8 cellular contexts compared by ENCODE assay signal in the genomic region with DNA sequence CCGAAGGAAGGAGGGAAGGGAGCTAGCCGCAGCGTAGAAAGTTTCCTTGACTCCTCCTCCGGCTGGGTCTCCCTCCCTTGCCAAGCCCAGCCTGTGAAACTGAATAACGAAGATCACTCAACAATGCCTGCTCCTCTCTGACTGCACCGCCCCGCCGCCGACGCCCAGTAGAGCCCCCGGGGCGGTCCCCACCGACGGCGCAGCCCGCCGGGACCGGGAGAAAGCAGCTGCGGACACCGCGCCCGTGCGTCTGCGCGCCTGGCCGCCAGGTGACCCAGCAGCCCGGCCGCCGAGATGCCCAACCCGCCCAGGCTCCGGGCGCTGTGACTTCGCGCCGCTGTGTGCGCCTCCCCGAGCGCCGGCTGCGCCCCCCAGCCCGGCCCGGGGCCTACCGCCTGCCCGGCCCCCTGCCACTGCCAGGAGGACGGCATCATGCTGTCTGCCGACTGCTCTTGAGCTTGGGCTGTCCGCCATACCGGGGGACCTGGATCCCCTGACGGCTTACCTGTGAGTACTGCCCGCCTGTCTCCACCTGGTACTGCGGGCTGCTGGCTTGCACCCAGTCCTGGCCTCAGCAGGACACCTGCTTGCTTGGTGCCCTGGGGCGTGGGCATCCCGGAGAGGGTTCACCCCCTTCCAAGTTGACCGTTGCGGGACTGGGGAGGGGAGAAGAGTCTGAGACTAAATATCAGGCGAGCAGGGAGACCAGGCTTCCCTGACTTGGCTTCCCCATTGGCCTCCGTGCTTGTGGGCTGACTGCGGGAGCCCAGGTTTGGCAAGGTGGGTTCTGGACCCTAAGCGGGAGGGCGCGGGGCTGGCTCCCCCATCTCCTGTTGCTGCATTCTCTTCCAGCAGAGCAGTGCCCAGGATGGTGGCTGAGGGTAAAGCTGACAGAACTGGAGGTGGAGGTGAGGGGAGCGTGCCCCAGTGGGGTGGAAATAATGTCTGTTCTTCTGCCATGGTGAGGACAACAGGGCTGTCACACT. TPM values are rescaled to one million over a fixed set of nuclear protein-coding genes. Genes with fewer than 3 reads are reported as not detected.
DNase-seq lines count a peak whose midpoint lies in the region; ATAC-seq, FAIRE-seq and TF ChIP-seq lines count a peak whose summit lies in the region.

No MANE protein-coding gene starts in this region.

- no peak for TF ChIP-seq EP300 in A549 (IDR thresholded peaks at IDR 0.05)

- H3K4me1 ChIP-seq in A549 (peaks cover 10% of the 10 kb centered on the region), ascending aorta (peaks cover 0 to 6% of the 10 kb centered on the region in 2 donors), stomach smooth muscle (ENCODE audit: control insufficient read depth, insufficient read depth, low read length) (peaks cover 18% of the 10 kb centered on the region)

- no peak for FAIRE-seq in A549 (lab: Jason Lieb, UNC)

- TF ChIP-seq CTCF in A549 (IDR thresholded peaks at IDR 0.05) (no peak), GM20000 (IDR thresholded peaks at IDR 0.05; ENCODE audit: extremely low read depth, missing control alignments) (no peak), ascending aorta (IDR thresholded peaks at IDR 0.05) (peak in 1 of 3 experiments; percentile 24)

- CTCF ChIA-PET in A549 (lab: Yijun Ruan, JAX) = interaction anchor here (0.9 to 10.8 kb wide), 37 partner anchors 7 to 649 kb away, joined by 3 to 214 read pairs (median 14); a partner anchor contains a TSS

- peak overlapping the region; percentile 62 for H3K4me2 ChIP-seq in A549

- H3K36me3 ChIP-seq in ascending aorta (no peaks in the 10 kb centered on the region), stomach smooth muscle (ENCODE audit: control insufficient read depth in 2 of 2, insufficient read depth in 2 of 2, low read length in 2 of 2) (no peaks in the 10 kb centered on the region)

- POLR2A ChIA-PET in A549 (lab: Yijun Ruan, JAX) = no interaction called here

- peak overlapping the region; percentile 12 to 73; a peak in 4 of 6 replicates for H3K27ac ChIP-seq in A549
- H3K27ac ChIP-seq in ascending aorta = peak overlapping the region; percentile 11 to 26
- no peak overlapping the region for H3K27ac ChIP-seq in stomach smooth muscle (ENCODE audit: low read length)

- peak in 1 of 2 experiments; percentile 2; a peak in 1 of 6 replicates for ATAC-seq in A549
- ATAC-seq in GM19023 (IDR thresholded peaks at IDR 0.05; ENCODE audit: unreplicated experiment) = no peak

- 51% methylated on average over 21 of the region's 62 CpGs for WGBS in A549 (ENCODE audit: missing lambda C conversion rate)

- TF ChIP-seq POLR2A in A549 (IDR thresholded peaks at IDR 0.05; ENCODE audit: low read length) = no peak

- intact Hi-C loops in ascending aorta (cut with DNase I) = loop anchor here (10.0 kb wide), 1 partner anchor 533 kb away; a partner anchor contains a TSS

- DNase-seq in A549 (ENCODE audit: low read depth in 1 of 2, low spot score in 1 of 2) (no peak), GM20000 (ENCODE audit: low spot score) (peak; percentile 58), ascending aorta (ENCODE audit: low spot score in 2 of 2) (no peak), iPS-NIHi11 (ENCODE audit: low spot score) (peak; percentile 73), MV-4-11 (lab: John Stamatoyannopoulos, UW) (no peak), occipital lobe (lab: John Stamatoyannopoulos, UW) (no peak)

- H3K9me3 ChIP-seq in A549 (no peaks in the 10 kb centered on the region), ascending aorta (no peaks in the 10 kb centered on the region), stomach smooth muscle (ENCODE audit: control insufficient read depth in 2 of 2, low read length in 2 of 2) (no peaks in the 10 kb centered on the region)

- no peak for TF ChIP-seq RAD21 in A549 (conservative IDR thresholded peaks at IDR 0.05 in 1 of 2, IDR thresholded peaks at IDR 0.05 in 1 of 2)

- peak overlapping the region in 1 of 2 donors; percentile 51 for H3K9ac ChIP-seq in stomach smooth muscle (ENCODE audit: low read length in 2 of 2)

- no peaks in the 10 kb centered on the region for H3K27me3 ChIP-seq in ascending aorta
- H3K27me3 ChIP-seq in stomach smooth muscle (ENCODE audit: control insufficient read depth in 1 of 2, insufficient read depth in 2 of 2, low read length in 2 of 2) = peaks cover 0 to 3% of the 10 kb centered on the region in 2 donors

- H3K4me3 ChIP-seq in A549 (peak overlapping the region; percentile 30; the same call in 2 of the 3 replicates), ascending aorta (peak overlapping the region; percentile 53 to 63), stomach smooth muscle (ENCODE audit: low read length in 2 of 2) (peak overlapping the region; percentile 52 to 67)

TF ChIP-seq in A549, 52 proteins besides CTCF, POLR2A, EP300 and RAD21:
- no peak for TF ChIP-seq ESRRA (IDR thresholded peaks at IDR 0.05; ENCODE audit: borderline replicate concordance, low read length)
- TF ChIP-seq CBX8 (IDR thresholded peaks at IDR 0.05) = no peak
- TF ChIP-seq PHF8 (IDR thresholded peaks at IDR 0.05; ENCODE audit: borderline replicate concordance, low read depth) = no peak
- TF ChIP-seq, protein P1, sequence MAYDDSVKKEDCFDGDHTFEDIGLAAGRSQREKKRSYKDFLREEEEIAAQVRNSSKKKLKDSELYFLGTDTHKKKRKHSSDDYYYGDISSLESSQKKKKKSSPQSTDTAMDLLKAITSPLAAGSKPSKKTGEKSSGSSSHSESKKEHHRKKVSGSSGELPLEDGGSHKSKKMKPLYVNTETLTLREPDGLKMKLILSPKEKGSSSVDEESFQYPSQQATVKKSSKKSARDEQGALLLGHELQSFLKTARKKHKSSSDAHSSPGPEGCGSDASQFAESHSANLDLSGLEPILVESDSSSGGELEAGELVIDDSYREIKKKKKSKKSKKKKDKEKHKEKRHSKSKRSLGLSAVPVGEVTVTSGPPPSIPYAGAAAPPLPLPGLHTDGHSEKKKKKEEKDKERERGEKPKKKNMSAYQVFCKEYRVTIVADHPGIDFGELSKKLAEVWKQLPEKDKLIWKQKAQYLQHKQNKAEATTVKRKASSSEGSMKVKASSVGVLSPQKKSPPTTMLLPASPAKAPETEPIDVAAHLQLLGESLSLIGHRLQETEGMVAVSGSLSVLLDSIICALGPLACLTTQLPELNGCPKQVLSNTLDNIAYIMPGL (CRISPR knock-in tag; IDR thresholded peaks at IDR 0.05; ENCODE audit: borderline replicate concordance) = no peak
- no peak for TF ChIP-seq JUN (IDR thresholded peaks at IDR 0.05)
- TF ChIP-seq HOXB13 (CRISPR knock-in tag; IDR thresholded peaks at IDR 0.05; ENCODE audit: low read depth) = no peak
- no peak for TF ChIP-seq HOXA7 (CRISPR knock-in tag; IDR thresholded peaks at IDR 0.05)
- TF ChIP-seq HDAC2 (IDR thresholded peaks at IDR 0.05) = no peak
- TF ChIP-seq, protein P2, sequence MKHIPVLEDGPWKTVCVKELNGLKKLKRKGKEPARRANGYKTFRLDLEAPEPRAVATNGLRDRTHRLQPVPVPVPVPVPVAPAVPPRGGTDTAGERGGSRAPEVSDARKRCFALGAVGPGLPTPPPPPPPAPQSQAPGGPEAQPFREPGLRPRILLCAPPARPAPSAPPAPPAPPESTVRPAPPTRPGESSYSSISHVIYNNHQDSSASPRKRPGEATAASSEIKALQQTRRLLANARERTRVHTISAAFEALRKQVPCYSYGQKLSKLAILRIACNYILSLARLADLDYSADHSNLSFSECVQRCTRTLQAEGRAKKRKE (CRISPR knock-in tag; IDR thresholded peaks at IDR 0.05; ENCODE audit: low read depth) = no peak
- no peak for TF ChIP-seq KDM5A (IDR thresholded peaks at IDR 0.05)
- TF ChIP-seq FOXS1 (CRISPR knock-in tag; IDR thresholded peaks at IDR 0.05) = no peak
- no peak for TF ChIP-seq MAZ (IDR thresholded peaks at IDR 0.05; ENCODE audit: borderline replicate concordance, low read depth, low read length)

RNA-seq across cellular contexts. Expression of a gene that starts 26.2 kb away (rescaled TPM):
- polyA plus RNA-seq in A549 (2011; rRNA removed) (112 and 122 TPM in 2 replicates), A549 (2017; fragmentation: RNase III; extraction: RNeasy Plus Mini Kit Qiagen cat#74134 plus additional on column Dnase treatment) (63.6 to 63.7 TPM (median 63.6 TPM) in 3 replicates)
- polyA plus RNA-seq in A549 (2012; cell fraction: cytosol; rRNA removed) = 35.7 and 36.2 TPM in 2 replicates
- 33.2 and 34.5 TPM in 2 replicates for polyA plus RNA-seq in A549 (2012; cell fraction: nucleus; rRNA removed)
- 56.3 and 77.0 TPM in 2 replicates for polyA minus RNA-seq in A549 (2011; rRNA and poly(A)+ RNA removed)
- total RNA-seq in ascending aorta (48.0 TPM), occipital lobe (84.1 TPM)

Comparison
In these comparisons a context has a peak if more than half of its experiments do, and no peak if none do; other contexts are left out.
1. DNase-seq: peak in GM20000 (single experiment) and iPS-NIHi11 (single experiment); none in A549 (0 of 2), ascending aorta (0 of 2), MV-4-11 (single experiment) and occipital lobe (single experiment).
2. Peak in every context shown above with its lines, with median percentiles within 50 percentile points of each other: H3K4me3 ChIP-seq.